8 cellular contexts compared by ENCODE assay signal in genomic region chr6:149233056-149233715, GRCh38.
A peak's percentile ranks its signal among the peaks of the same experiment; 100 is the strongest.
DNase-seq lines count a peak whose midpoint lies in the region; ATAC-seq, FAIRE-seq and TF ChIP-seq lines count a peak whose summit lies in the region.

No MANE protein-coding gene starts in this region.

- no peak overlapping the region for H3K9ac ChIP-seq in HepG2 (ENCODE audit: insufficient read depth, low read depth, low read length)

- no peak overlapping the region for H3K4me2 ChIP-seq in HepG2 (ENCODE audit: low read depth, low read length)

- peaks cover 24% of the 10 kb centered on the region for H3K4me1 ChIP-seq in HepG2 (ENCODE audit: insufficient read depth, low read length)

- POLR2A ChIA-PET in HepG2 (lab: Yijun Ruan, JAX): no interaction called here

- TF ChIP-seq EP300 in HepG2 (IDR thresholded peaks at IDR 0.05; ENCODE audit: low read depth in 2 of 2, low read length in 2 of 2) (no peak), HepG2 (CRISPR knock-in tag; IDR thresholded peaks at IDR 0.05; ENCODE audit: borderline replicate concordance) (no peak)

- in situ Hi-C loops in HepG2 (cut with HindIII; ENCODE audit: extremely low pct_ligation_motif_present, low pct_unique_long_range_greater_than_20kb): no loop called here

- H3K27ac Mint-ChIP-seq in activated naive CD4-positive, alpha-beta T cell treated with anti-CD3 and anti-CD28 coated beads, Interleukin-2, amount 50 U/mL, for 24 hours: peak overlapping the region; percentile 97

- no peak for TF ChIP-seq POLR2A in HepG2 (IDR thresholded peaks at IDR 0.05; ENCODE audit: insufficient read depth in 1 of 2, low read depth in 2 of 2, low read length in 2 of 2)

- H3K27ac ChIP-seq in HepG2 (ENCODE audit: extremely low read length, insufficient read depth, low read length): no peak overlapping the region

- ATAC-seq in HepG2 (peak; percentile 41; the same call in 2 of the 3 replicates), HG03095 (IDR thresholded peaks at IDR 0.05; ENCODE audit: unreplicated experiment) (no peak), HG03432 (IDR thresholded peaks at IDR 0.05; ENCODE audit: unreplicated experiment) (no peak), HG02852 (IDR thresholded peaks at IDR 0.05; ENCODE audit: unreplicated experiment) (no peak)

- peaks cover 7% of the 10 kb centered on the region for H3K9me3 Mint-ChIP-seq in activated naive CD4-positive, alpha-beta T cell treated with anti-CD3 and anti-CD28 coated beads, Interleukin-2, amount 50 U/mL, for 24 hours

- H2AFZ ChIP-seq in HepG2 (ENCODE audit: low read length): no peak overlapping the region

- H3K27me3 ChIP-seq in HepG2 (ENCODE audit: control insufficient read depth in 1 of 2, insufficient read depth in 2 of 2, low read length in 2 of 2): peaks cover 0 to 24% of the 10 kb centered on the region in 2 experiments; a peak in 2 of 5 replicates

- H3K36me3 Mint-ChIP-seq in activated naive CD4-positive, alpha-beta T cell treated with anti-CD3 and anti-CD28 coated beads, Interleukin-2, amount 50 U/mL, for 24 hours: peaks cover 1% of the 10 kb centered on the region

- H3K9me3 ChIP-seq in HepG2 (ENCODE audit: low read length): no peaks in the 10 kb centered on the region

- no peaks in the 10 kb centered on the region for H3K36me3 ChIP-seq in HepG2 (replicated peaks in 1 of 2; ENCODE audit: control insufficient read depth in 1 of 2, insufficient read depth in 2 of 2, low read length in 2 of 2)

- 68% methylated on average over 7 of the region's 7 CpGs for WGBS in HepG2 (ENCODE audit: low lambda C conversion rate)

- H4K20me1 ChIP-seq in HepG2 (ENCODE audit: insufficient read depth, low read length): no peaks in the 10 kb centered on the region

- BruUV-seq in HepG2 (replicated peaks; lab: Mats Ljungman, UMichigan): no TSS peak

- peak; percentile 98 for FAIRE-seq in RCC 7860 (lab: Jason Lieb, UNC)
- FAIRE-seq in HepG2 (lab: Jason Lieb, UNC): no peak

- peaks cover 64% of the 10 kb centered on the region for H3K4me1 Mint-ChIP-seq in activated naive CD4-positive, alpha-beta T cell treated with anti-CD3 and anti-CD28 coated beads, Interleukin-2, amount 50 U/mL, for 24 hours

- no peaks in the 10 kb centered on the region for H3K27me3 Mint-ChIP-seq in activated naive CD4-positive, alpha-beta T cell treated with anti-CD3 and anti-CD28 coated beads, Interleukin-2, amount 50 U/mL, for 24 hours

- TF ChIP-seq CTCF in HepG2 (CRISPR knock-in tag; IDR thresholded peaks at IDR 0.05): no peak

- peak overlapping the region; percentile 86 for H3K4me3 Mint-ChIP-seq in activated naive CD4-positive, alpha-beta T cell treated with anti-CD3 and anti-CD28 coated beads, Interleukin-2, amount 50 U/mL, for 24 hours

- CTCF ChIA-PET in HepG2 (lab: Yijun Ruan, JAX; ENCODE audit: low intra/inter-chr PET ratio, low total read pairs): no interaction called here

- intact Hi-C loops in HepG2 (cut with micrococcal nuclease; ENCODE audit: unreplicated experiment): no loop called here

- no peak overlapping the region for H3K4me3 ChIP-seq in HepG2 (replicated peaks in 1 of 3; ENCODE audit: insufficient read depth in 1 of 3, low read depth in 2 of 3, low read length in 3 of 3)

- no peak for TF ChIP-seq RAD21 in HepG2 (CRISPR knock-in tag; IDR thresholded peaks at IDR 0.05)

- no peaks in the 10 kb centered on the region for H3K79me2 ChIP-seq in HepG2 (ENCODE audit: insufficient read depth, low read length)

- peak; percentile 98 for DNase-seq in Daoy (ENCODE audit: low read depth)
- DNase-seq in RCC 7860 (ENCODE audit: low spot score): peak; percentile 99
- peak; percentile 63 for DNase-seq in HepG2 (ENCODE audit: low spot score)
- DNase-seq in NCI-H2171 treated with DMSO at 0.1 percent for 48 hours (lab: John Stamatoyannopoulos, UW): no peak

TF ChIP-seq in HepG2, 621 proteins besides CTCF, POLR2A, EP300 and RAD21:
- TF ChIP-seq AHDC1 (CRISPR knock-in tag; IDR thresholded peaks at IDR 0.05; ENCODE audit: borderline replicate concordance): peak; percentile 20; the same call in 1 of the 2 replicates
- TF ChIP-seq FOSL2 (CRISPR knock-in tag; IDR thresholded peaks at IDR 0.05): peak; percentile 66
- TF ChIP-seq ZNF644 (CRISPR knock-in tag; IDR thresholded peaks at IDR 0.05; ENCODE audit: low read depth): 0 out of 2 replicates have a peak, but pooled peaks have one; percentile 36
- TF ChIP-seq JUNB (CRISPR knock-in tag; IDR thresholded peaks at IDR 0.05; ENCODE audit: borderline replicate concordance): peak; percentile 40; the same call in 1 of the 2 replicates
- no peak for TF ChIP-seq RBAK (CRISPR knock-in tag; IDR thresholded peaks at IDR 0.05)
TF ChIP-seq in HepG2: peak in this region for 4.
